ENCODE assay signal across 8 cellular contexts in the genomic region with DNA sequence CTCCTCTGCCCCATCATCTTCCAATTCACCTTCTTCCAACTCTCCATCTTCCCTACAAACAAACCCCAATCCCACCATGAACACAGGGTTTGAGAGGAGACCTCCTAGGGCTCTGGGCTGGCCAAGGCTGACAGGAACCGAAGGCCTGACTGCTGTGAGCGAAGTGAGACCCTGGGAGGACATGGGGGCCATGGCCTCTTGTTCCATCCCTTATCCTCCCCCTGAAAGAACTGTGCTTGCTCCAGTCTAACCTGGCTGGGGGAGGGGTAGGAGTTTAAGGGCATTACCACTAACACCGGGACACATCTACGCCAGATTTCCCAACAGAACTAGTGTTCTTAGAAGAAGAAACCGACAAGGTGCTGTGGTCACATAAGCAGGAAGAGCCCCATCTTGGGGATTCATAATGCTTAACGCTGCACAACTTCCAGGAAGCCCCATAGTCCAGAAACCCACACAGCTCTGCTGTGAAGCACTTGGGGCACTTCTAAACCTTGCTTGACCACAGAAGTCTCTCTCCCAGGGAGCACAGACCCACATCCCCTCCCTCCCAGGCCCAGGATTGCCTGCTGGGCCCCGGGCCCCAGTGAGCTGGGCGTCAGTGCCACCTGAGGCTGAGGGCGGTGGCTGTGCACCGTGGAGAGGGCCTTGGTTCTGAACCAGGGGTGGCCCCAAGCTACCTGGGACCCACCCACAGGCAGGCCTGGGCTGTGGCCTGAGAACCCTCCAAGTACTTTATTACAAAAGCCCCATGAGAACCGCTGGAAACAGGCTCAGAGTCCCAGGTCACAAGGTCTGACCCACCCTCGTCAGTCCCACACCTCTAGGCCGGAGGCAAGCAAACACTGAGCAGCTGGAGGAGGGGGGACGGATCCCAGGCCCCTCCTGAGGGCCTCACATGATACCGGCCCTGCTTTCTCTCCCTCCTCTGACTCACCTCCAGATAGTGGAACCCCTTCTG. TPM values are rescaled to one million over a fixed set of nuclear protein-coding genes. Genes with fewer than 3 reads are reported as not detected.
DNase-seq lines count a peak whose midpoint lies in the region; ATAC-seq and TF ChIP-seq lines count a peak whose summit lies in the region.

No MANE protein-coding gene starts in this region.

- no peaks in the 10 kb centered on the region; the same call in none of the 2 replicates for H3K27me3 Mint-ChIP-seq in HFFc6 (ENCODE audit: insufficient read depth)
- no peaks in the 10 kb centered on the region for H3K27me3 Mint-ChIP-seq in activated CD8-positive, alpha-beta T cell treated with anti-CD3 and anti-CD28 coated beads for 36 hours

- H3K27ac Mint-ChIP-seq in HFFc6 = peak overlapping the region; percentile 58
- peak overlapping the region; percentile 96 for H3K27ac Mint-ChIP-seq in activated CD8-positive, alpha-beta T cell treated with anti-CD3 and anti-CD28 coated beads for 36 hours

- no peak for DNase-seq in HFFc6
- DNase-seq in activated CD8-positive, alpha-beta T cell treated with anti-CD3 and anti-CD28 coated beads for 36 hours = peak; percentile 66
- peak; percentile 28 for DNase-seq in left ventricle myocardium superior
- peak; percentile 30 to 41 for DNase-seq in stimulated activated CD8-positive, alpha-beta memory T cell treated with anti-CD3 and anti-CD28 coated beads, Interleukin-2, amount 100 ng/mL, for 48 hours (ENCODE audit: low read depth in 2 of 2)
- DNase-seq in NCI-H446 treated with DMSO at 0.1 percent for 48 hours (lab: John Stamatoyannopoulos, UW) = no peak
- DNase-seq in NCI-H2107 treated with DMSO at 0.1 percent for 48 hours (lab: John Stamatoyannopoulos, UW; ENCODE audit: unreplicated experiment) = no peak

- no peak overlapping the region for H3K4me3 Mint-ChIP-seq in HFFc6
- H3K4me3 Mint-ChIP-seq in activated CD8-positive, alpha-beta T cell treated with anti-CD3 and anti-CD28 coated beads for 36 hours = peak overlapping the region; percentile 63

- peaks cover 10% of the 10 kb centered on the region for H3K4me1 Mint-ChIP-seq in HFFc6 (ENCODE audit: low read depth)
- peaks cover 60% of the 10 kb centered on the region for H3K4me1 Mint-ChIP-seq in activated CD8-positive, alpha-beta T cell treated with anti-CD3 and anti-CD28 coated beads for 36 hours (ENCODE audit: low read depth)

- intact Hi-C loops in activated CD8-positive, alpha-beta T cell treated with anti-CD3 and anti-CD28 coated beads for 36 hours (cut with micrococcal nuclease) = loop anchor here (2.0 kb wide), 1 partner anchor 14 kb away; no protein-coding TSS in a partner anchor
- intact Hi-C loops in left ventricle myocardium superior (cut with micrococcal nuclease) = no loop called here

- H3K9me3 Mint-ChIP-seq in HFFc6 = no peaks in the 10 kb centered on the region
- no peaks in the 10 kb centered on the region for H3K9me3 Mint-ChIP-seq in activated CD8-positive, alpha-beta T cell treated with anti-CD3 and anti-CD28 coated beads for 36 hours

- POLR2A ChIA-PET in activated CD8-positive, alpha-beta T cell treated with anti-CD3 and anti-CD28 coated beads for 36 hours (lab: Charles Lee) = interaction anchor here (0.7 to 13.5 kb wide), 5 partner anchors 11 to 63 kb away, joined by 3 to 182 read pairs (median 4); a partner anchor contains a TSS

- peak; percentile 71 for ATAC-seq in activated CD8-positive, alpha-beta T cell treated with anti-CD3 and anti-CD28 coated beads for 36 hours
- no peak for ATAC-seq in left ventricle myocardium superior
- ATAC-seq in SK-N-SH treated with all-trans-retinoic acid at 6 μM for 48 hours = no peak
- ATAC-seq in GM18858 (IDR thresholded peaks at IDR 0.05; ENCODE audit: unreplicated experiment) = no peak

- CTCF ChIA-PET in activated CD8-positive, alpha-beta T cell treated with anti-CD3 and anti-CD28 coated beads for 36 hours (lab: Charles Lee) = interaction anchor here (0.7 to 3.3 kb wide), 9 partner anchors 12 to 149 kb away, joined by 3 to 15 read pairs (median 4); a partner anchor contains a TSS

- H3K36me3 Mint-ChIP-seq in HFFc6 (ENCODE audit: low read depth) = peaks cover 13% of the 10 kb centered on the region
- H3K36me3 Mint-ChIP-seq in activated CD8-positive, alpha-beta T cell treated with anti-CD3 and anti-CD28 coated beads for 36 hours (ENCODE audit: low read depth) = peaks cover 52% of the 10 kb centered on the region

- TF ChIP-seq CTCF in HFFc6 (IDR thresholded peaks at IDR 0.05) = no peak
- TF ChIP-seq CTCF in activated CD8-positive, alpha-beta T cell treated with anti-CD3 and anti-CD28 coated beads for 36 hours (IDR thresholded peaks at IDR 0.05) = no peak

TF ChIP-seq in SK-N-SH treated with all-trans-retinoic acid at 6 μM for 48 hours, 23 proteins besides CTCF, POLR2A, EP300 and RAD21:
- TF ChIP-seq, protein P1, sequence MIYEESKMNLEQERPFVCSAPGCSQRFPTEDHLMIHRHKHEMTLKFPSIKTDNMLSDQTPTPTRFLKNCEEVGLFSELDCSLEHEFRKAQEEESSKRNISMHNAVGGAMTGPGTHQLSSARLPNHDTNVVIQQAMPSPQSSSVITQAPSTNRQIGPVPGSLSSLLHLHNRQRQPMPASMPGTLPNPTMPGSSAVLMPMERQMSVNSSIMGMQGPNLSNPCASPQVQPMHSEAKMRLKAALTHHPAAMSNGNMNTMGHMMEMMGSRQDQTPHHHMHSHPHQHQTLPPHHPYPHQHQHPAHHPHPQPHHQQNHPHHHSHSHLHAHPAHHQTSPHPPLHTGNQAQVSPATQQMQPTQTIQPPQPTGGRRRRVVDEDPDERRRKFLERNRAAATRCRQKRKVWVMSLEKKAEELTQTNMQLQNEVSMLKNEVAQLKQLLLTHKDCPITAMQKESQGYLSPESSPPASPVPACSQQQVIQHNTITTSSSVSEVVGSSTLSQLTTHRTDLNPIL (CRISPR knock-in tag; IDR thresholded peaks at IDR 0.05; ENCODE audit: low read depth) = no peak
- TF ChIP-seq BACH2 (CRISPR knock-in tag; IDR thresholded peaks at IDR 0.05; ENCODE audit: borderline replicate concordance) (no peak), ZNF70 (CRISPR knock-in tag; IDR thresholded peaks at IDR 0.05) (no peak), ZFP3 (CRISPR knock-in tag; IDR thresholded peaks at IDR 0.05) (no peak)
- TF ChIP-seq, protein P2, sequence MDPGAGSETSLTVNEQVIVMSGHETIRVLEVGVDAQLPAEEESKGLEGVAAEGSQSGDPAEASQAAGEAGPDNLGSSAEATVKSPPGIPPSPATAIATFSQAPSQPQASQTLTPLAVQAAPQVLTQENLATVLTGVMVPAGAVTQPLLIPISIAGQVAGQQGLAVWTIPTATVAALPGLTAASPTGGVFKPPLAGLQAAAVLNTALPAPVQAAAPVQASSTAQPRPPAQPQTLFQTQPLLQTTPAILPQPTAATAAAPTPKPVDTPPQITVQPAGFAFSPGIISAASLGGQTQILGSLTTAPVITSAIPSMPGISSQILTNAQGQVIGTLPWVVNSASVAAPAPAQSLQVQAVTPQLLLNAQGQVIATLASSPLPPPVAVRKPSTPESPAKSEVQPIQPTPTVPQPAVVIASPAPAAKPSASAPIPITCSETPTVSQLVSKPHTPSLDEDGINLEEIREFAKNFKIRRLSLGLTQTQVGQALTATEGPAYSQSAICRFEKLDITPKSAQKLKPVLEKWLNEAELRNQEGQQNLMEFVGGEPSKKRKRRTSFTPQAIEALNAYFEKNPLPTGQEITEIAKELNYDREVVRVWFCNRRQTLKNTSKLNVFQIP (CRISPR knock-in tag; IDR thresholded peaks at IDR 0.05; ENCODE audit: borderline replicate concordance, low read depth) = no peak

RNA-seq across cellular contexts. Expression of a gene that starts 18.7 kb away (rescaled TPM):
- total RNA-seq in HFFc6 (2021; fragmentation: NEBNext Ultra II Directional; extraction: Animal tissue kit (Norgen Biotek cat#: 25700)) = 10 to 100 TPM; 43.9 to 66.1 (median 55.2) TPM
- 10 to 100 TPM; 68.5 to 70.2 TPM for total RNA-seq in activated CD8-positive, alpha-beta T cell treated with anti-CD3 and anti-CD28 coated beads for 36 hours
- 22.1 TPM for total RNA-seq in left ventricle myocardium superior

RNA-seq across cellular contexts. Expression of a gene that starts 35.8 kb away (rescaled TPM):
- 100 to 1,000 TPM; 158 to 181 (median 175) TPM for total RNA-seq in HFFc6 (2021; fragmentation: NEBNext Ultra II Directional; extraction: Animal tissue kit (Norgen Biotek cat#: 25700))
- total RNA-seq in activated CD8-positive, alpha-beta T cell treated with anti-CD3 and anti-CD28 coated beads for 36 hours = 100 to 1,000 TPM; 125 to 127 TPM
- 41.9 TPM for total RNA-seq in left ventricle myocardium superior

RNA-seq across cellular contexts. Expression of a gene that starts 46.4 kb away (rescaled TPM):
- total RNA-seq in HFFc6 (2021; fragmentation: NEBNext Ultra II Directional; extraction: Animal tissue kit (Norgen Biotek cat#: 25700)) = 10 to 100 TPM; 44.2 to 55.1 (median 49.3) TPM
- total RNA-seq in activated CD8-positive, alpha-beta T cell treated with anti-CD3 and anti-CD28 coated beads for 36 hours = 10 to 100 TPM; 61.2 to 61.5 TPM
- total RNA-seq in left ventricle myocardium superior = 31.6 TPM

Comparison
In these comparisons a context has a peak if more than half of its experiments do, and no peak if none do; other contexts are left out.
1. DNase-seq: peak in activated CD8-positive, alpha-beta T cell treated with anti-CD3 and anti-CD28 coated beads for 36 hours (single experiment), left ventricle myocardium superior (single experiment) and stimulated activated CD8-positive, alpha-beta memory T cell treated with anti-CD3 and anti-CD28 coated beads, Interleukin-2, amount 100 ng/mL, for 48 hours (2 of 2); none in HFFc6 (single experiment), NCI-H446 treated with DMSO at 0.1 percent for 48 hours (single experiment) and NCI-H2107 treated with DMSO at 0.1 percent for 48 hours (single experiment).